Comparison of ENCODE assay signal across 1 cellular context in the genomic region with DNA sequence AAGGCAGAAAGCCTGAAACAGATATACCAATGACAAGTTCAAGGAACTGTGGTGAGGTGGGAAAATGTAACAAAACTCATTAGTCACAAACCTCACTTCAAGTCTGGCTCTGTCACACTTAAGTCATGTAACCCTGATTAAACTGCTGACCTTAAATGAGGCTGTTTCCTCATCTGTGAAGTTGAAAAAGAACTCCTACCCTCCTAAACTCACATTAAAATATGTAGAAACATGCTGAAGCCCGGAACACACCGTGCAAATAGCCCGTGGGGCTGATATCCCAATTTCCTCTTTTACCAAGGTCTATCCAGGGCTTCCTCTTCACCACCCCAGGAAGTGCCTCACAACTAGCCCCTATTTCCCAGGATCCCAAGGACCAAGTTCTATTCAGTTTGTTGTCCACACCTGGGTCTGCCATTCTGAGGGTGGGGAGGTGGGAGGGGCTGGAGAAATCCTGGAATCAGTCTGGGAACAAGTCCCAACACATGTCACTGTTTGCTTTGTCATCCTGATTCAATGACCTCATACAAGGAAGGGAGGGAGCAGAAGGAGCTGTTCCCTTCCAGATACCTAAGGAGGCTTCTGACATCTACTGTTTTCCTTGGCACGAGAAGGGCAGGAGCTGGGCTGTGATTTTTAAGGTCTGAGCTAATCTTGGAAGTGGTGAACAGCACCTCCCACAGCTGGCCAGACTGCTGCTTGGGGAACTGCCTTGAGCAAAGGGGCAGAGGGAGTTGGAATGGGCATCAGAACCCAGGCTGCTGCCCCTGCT.
TF ChIP-seq lines count a peak whose summit lies in the region.

No MANE protein-coding gene starts in this region.

TF ChIP-seq in GM23338, 12 proteins besides CTCF, POLR2A, EP300 and RAD21 (continued from another document):
- TF ChIP-seq, protein P1, sequence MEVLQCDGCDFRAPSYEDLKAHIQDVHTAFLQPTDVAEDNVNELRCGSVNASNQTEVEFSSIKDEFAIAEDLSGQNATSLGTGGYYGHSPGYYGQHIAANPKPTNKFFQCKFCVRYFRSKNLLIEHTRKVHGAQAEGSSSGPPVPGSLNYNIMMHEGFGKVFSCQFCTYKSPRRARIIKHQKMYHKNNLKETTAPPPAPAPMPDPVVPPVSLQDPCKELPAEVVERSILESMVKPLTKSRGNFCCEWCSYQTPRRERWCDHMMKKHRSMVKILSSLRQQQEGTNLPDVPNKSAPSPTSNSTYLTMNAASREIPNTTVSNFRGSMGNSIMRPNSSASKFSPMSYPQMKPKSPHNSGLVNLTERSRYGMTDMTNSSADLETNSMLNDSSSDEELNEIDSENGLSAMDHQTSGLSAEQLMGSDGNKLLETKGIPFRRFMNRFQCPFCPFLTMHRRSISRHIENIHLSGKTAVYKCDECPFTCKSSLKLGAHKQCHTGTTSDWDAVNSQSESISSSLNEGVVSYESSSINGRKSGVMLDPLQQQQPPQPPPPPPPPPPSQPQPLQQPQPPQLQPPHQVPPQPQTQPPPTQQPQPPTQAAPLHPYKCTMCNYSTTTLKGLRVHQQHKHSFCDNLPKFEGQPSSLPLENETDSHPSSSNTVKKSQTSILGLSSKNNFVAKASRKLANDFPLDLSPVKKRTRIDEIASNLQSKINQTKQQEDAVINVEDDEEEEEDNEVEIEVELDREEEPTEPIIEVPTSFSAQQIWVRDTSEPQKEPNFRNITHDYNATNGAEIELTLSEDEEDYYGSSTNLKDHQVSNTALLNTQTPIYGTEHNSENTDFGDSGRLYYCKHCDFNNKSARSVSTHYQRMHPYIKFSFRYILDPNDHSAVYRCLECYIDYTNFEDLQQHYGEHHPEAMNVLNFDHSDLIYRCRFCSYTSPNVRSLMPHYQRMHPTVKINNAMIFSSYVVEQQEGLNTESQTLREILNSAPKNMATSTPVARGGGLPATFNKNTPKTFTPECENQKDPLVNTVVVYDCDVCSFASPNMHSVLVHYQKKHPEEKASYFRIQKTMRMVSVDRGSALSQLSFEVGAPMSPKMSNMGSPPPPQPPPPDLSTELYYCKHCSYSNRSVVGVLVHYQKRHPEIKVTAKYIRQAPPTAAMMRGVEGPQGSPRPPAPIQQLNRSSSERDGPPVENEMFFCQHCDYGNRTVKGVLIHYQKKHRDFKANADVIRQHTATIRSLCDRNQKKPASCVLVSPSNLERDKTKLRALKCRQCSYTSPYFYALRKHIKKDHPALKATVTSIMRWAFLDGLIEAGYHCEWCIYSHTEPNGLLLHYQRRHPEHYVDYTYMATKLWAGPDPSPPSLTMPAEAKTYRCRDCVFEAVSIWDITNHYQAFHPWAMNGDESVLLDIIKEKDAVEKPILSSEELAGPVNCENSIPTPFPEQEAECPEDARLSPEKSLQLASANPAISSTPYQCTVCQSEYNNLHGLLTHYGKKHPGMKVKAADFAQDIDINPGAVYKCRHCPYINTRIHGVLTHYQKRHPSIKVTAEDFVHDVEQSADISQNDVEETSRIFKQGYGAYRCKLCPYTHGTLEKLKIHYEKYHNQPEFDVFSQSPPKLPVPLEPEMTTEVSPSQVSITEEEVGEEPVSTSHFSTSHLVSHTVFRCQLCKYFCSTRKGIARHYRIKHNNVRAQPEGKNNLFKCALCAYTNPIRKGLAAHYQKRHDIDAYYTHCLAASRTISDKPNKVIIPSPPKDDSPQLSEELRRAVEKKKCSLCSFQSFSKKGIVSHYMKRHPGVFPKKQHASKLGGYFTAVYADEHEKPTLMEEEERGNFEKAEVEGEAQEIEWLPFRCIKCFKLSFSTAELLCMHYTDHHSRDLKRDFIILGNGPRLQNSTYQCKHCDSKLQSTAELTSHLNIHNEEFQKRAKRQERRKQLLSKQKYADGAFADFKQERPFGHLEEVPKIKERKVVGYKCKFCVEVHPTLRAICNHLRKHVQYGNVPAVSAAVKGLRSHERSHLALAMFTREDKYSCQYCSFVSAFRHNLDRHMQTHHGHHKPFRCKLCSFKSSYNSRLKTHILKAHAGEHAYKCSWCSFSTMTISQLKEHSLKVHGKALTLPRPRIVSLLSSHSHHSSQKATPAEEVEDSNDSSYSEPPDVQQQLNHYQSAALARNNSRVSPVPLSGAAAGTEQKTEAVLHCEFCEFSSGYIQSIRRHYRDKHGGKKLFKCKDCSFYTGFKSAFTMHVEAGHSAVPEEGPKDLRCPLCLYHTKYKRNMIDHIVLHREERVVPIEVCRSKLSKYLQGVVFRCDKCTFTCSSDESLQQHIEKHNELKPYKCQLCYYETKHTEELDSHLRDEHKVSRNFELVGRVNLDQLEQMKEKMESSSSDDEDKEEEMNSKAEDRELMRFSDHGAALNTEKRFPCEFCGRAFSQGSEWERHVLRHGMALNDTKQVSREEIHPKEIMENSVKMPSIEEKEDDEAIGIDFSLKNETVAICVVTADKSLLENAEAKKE (CRISPR knock-in tag; IDR thresholded peaks at IDR 0.05), result no peak
- TF ChIP-seq REST (IDR thresholded peaks at IDR 0.05; ENCODE audit: unreplicated experiment) (no peak), ZNF331 (CRISPR knock-in tag; IDR thresholded peaks at IDR 0.05; ENCODE audit: low read depth) (no peak), JUNB (IDR thresholded peaks at IDR 0.05; ENCODE audit: unreplicated experiment) (no peak), ETS1 (IDR thresholded peaks at IDR 0.05) (no peak), EZH2phosphoT487 (IDR thresholded peaks at IDR 0.05; ENCODE audit: unreplicated experiment) (no peak), NANOG (IDR thresholded peaks at IDR 0.05; ENCODE audit: borderline replicate concordance) (no peak), STAT1 (IDR thresholded peaks at IDR 0.05; ENCODE audit: unreplicated experiment) (no peak), ZNF114 (CRISPR knock-in tag; IDR thresholded peaks at IDR 0.05) (no peak)
TF ChIP-seq in GM23338: peak in this region for 0.
